9 cellular contexts compared by ENCODE assay signal in genomic region chr4:38489924-38490639, GRCh38.
DNase-seq lines count a peak whose midpoint lies in the region; ATAC-seq lines count a peak whose summit lies in the region.
"Had no signal": no experiment of that assay in that cellular context is flagged by ENCODE, and none has a peak within 500 bp of the region (broad histone marks: within the 10 kb centered on the region; RNA-seq: fewer than 3 reads in every experiment).

No MANE protein-coding gene starts in this region.

- CTCF ChIA-PET in activated CD4-positive, alpha-beta memory T cell treated with anti-CD3 and anti-CD28 coated beads for 36 hours (lab: Charles Lee) = interaction anchor here (0.6 to 0.9 kb wide), 3 partner anchors 36 to 186 kb away, joined by 3 to 4 read pairs (median 3); no protein-coding TSS in a partner anchor

- no peaks in the 10 kb centered on the region for H4K20me1 ChIP-seq in GM23248 (ENCODE audit: insufficient read depth)

- no peaks in the 10 kb centered on the region for H3K9me3 Mint-ChIP-seq in activated CD4-positive, alpha-beta memory T cell treated with anti-CD3 and anti-CD28 coated beads for 36 hours

- peaks cover 7% of the 10 kb centered on the region; the same call in 1 of the 2 replicates for H3K4me1 ChIP-seq in GM23248 (ENCODE audit: insufficient read depth)

- H2AFZ ChIP-seq in GM23248 = peak overlapping the region; percentile 75

- no peaks in the 10 kb centered on the region for H3K9me3 ChIP-seq in GM23248 (ENCODE audit: low read depth)

- peak overlapping the region; percentile 21; the same call in 1 of the 2 replicates for H3K9ac ChIP-seq in GM23248

- peak overlapping the region; percentile 31 for H3K27ac ChIP-seq in GM23248
- H3K27ac ChIP-seq: HL-60 had no signal

- DNase-seq in GM23248 = peak; percentile 48
- DNase-seq in activated CD4-positive, alpha-beta memory T cell treated with anti-CD3 and anti-CD28 coated beads for 36 hours = peak; percentile 27
- DNase-seq in Right ventricle myocardium superior = no peak
- peak; percentile 70 for DNase-seq in pons (ENCODE audit: low spot score)
- no peak for DNase-seq in RKO (ENCODE audit: low spot score)
- no peak for DNase-seq in NCI-H748 (lab: John Stamatoyannopoulos, UW; ENCODE audit: unreplicated experiment)
- no peak for DNase-seq in NCI-H1092 treated with DMSO at 0.1 percent for 48 hours (lab: John Stamatoyannopoulos, UW)

- H3K27me3 ChIP-seq in GM23248 (replicated peaks; ENCODE audit: insufficient read depth) = no peaks in the 10 kb centered on the region

- H3K4me2 ChIP-seq in GM23248 (ENCODE audit: unreplicated experiment) = peak overlapping the region; percentile 60

- intact Hi-C loops in activated CD4-positive, alpha-beta memory T cell treated with anti-CD3 and anti-CD28 coated beads for 36 hours (cut with micrococcal nuclease) = no loop called here
- intact Hi-C loops in Right ventricle myocardium superior (cut with DNase I) = no loop called here

- H3F3A ChIP-seq in GM23248 (ENCODE audit: insufficient read depth) = no peaks in the 10 kb centered on the region

- H3K4me1 Mint-ChIP-seq in activated CD4-positive, alpha-beta memory T cell treated with anti-CD3 and anti-CD28 coated beads for 36 hours (ENCODE audit: low read depth) = peaks cover 36% of the 10 kb centered on the region

- H3K27me3 Mint-ChIP-seq in activated CD4-positive, alpha-beta memory T cell treated with anti-CD3 and anti-CD28 coated beads for 36 hours = no peaks in the 10 kb centered on the region

- H3K9me2 ChIP-seq in GM23248 (ENCODE audit: insufficient read depth) = no peaks in the 10 kb centered on the region

- WGBS in GM23248 (ENCODE audit: low coverage in 1 of 2, low lambda C conversion rate in 2 of 2, missing lambda C conversion rate in 2 of 2), 2 experiments = 22 to 28% methylated on average over 7 of the region's 7 CpGs

- H3K4me3 Mint-ChIP-seq in activated CD4-positive, alpha-beta memory T cell treated with anti-CD3 and anti-CD28 coated beads for 36 hours = peak overlapping the region; percentile 31

- H3K36me3 ChIP-seq in GM23248 (ENCODE audit: low read depth) = no peaks in the 10 kb centered on the region

- peak overlapping the region; percentile 64 for H3K27ac Mint-ChIP-seq in activated CD4-positive, alpha-beta memory T cell treated with anti-CD3 and anti-CD28 coated beads for 36 hours

- POLR2A ChIA-PET in activated CD4-positive, alpha-beta memory T cell treated with anti-CD3 and anti-CD28 coated beads for 36 hours (lab: Charles Lee) = interaction anchor here (0.6 kb wide), 1 partner anchor 133 kb away, joined by 7 read pairs; no protein-coding TSS in a partner anchor

- H3K4me3 ChIP-seq in GM23248 = 0 out of 2 replicates have a peak overlapping the region, but pooled peaks have one; percentile 16

- no peaks in the 10 kb centered on the region for H3K79me2 ChIP-seq in GM23248 (ENCODE audit: insufficient read depth)

- in situ Hi-C loops in GM23248 (cut with MboI) = no loop called here

- ATAC-seq in Right ventricle myocardium superior (ENCODE audit: poor library complexity) (peak; percentile 77), HG03280 (IDR thresholded peaks at IDR 0.05; ENCODE audit: unreplicated experiment) (no peak)

- no peaks in the 10 kb centered on the region for H3K36me3 Mint-ChIP-seq in activated CD4-positive, alpha-beta memory T cell treated with anti-CD3 and anti-CD28 coated beads for 36 hours

Comparison
In these comparisons a context has a peak if more than half of its experiments do, and no peak if none do; other contexts are left out.
1. DNase-seq: peak in GM23248 (single experiment), activated CD4-positive, alpha-beta memory T cell treated with anti-CD3 and anti-CD28 coated beads for 36 hours (single experiment) and pons (single experiment); none in Right ventricle myocardium superior (single experiment), RKO (single experiment), NCI-H748 (single experiment) and NCI-H1092 treated with DMSO at 0.1 percent for 48 hours (single experiment).